In genomic region chr10:101065479-101066145, GRCh38 we compare ENCODE assay signal across 7 cellular contexts. TPM values are rescaled to one million over a fixed set of nuclear protein-coding genes. Genes with fewer than 3 reads are reported as not detected.
DNase-seq lines count a peak whose midpoint lies in the region; ATAC-seq, FAIRE-seq and TF ChIP-seq lines count a peak whose summit lies in the region.

No MANE protein-coding gene starts in this region.

- H3K4me1 ChIP-seq in RWPE2 (ENCODE audit: insufficient read depth, poor library complexity, severe bottlenecking) (no peaks in the 10 kb centered on the region), right cardiac atrium (ENCODE audit: control insufficient read depth, insufficient read depth, low read length) (peaks cover 14% of the 10 kb centered on the region)

- H3K27ac ChIP-seq in RWPE2 (ENCODE audit: poor library complexity, severe bottlenecking) = peak overlapping the region; percentile 36
- peak overlapping the region; percentile 53 for H3K27ac ChIP-seq in right cardiac atrium (ENCODE audit: low read length)

- H3K27me3 ChIP-seq in RWPE2 (ENCODE audit: insufficient read depth, poor library complexity, severe bottlenecking) (no peaks in the 10 kb centered on the region), right cardiac atrium (ENCODE audit: control insufficient read depth, insufficient read depth) (no peaks in the 10 kb centered on the region)

- peaks cover 3% of the 10 kb centered on the region for H3K36me3 Mint-ChIP-seq in stimulated activated effector memory CD8-positive, alpha-beta T cell treated with anti-CD3 and anti-CD28 coated beads, Interleukin-12 subunit alpha, Interleukin-12 subunit beta, amount 100 ng/mL, for 72 hours
- H3K36me3 Mint-ChIP-seq in activated naive CD4-positive, alpha-beta T cell treated with anti-CD3 and anti-CD28 coated beads, Interleukin-2, amount 50 U/mL, for 72 hours = peaks cover 0 to 2% of the 10 kb centered on the region in 2 donors

- TF ChIP-seq CTCF in RWPE2 (IDR thresholded peaks at IDR 0.05; ENCODE audit: poor library complexity, severe bottlenecking) = no peak

- ATAC-seq in RWPE2 (ENCODE audit: low read depth) (no peak), right cardiac atrium (no peak), GM21526 (IDR thresholded peaks at IDR 0.05; ENCODE audit: low FRiP score, unreplicated experiment) (no peak)
- ATAC-seq in stimulated activated effector memory CD8-positive, alpha-beta T cell treated with anti-CD3 and anti-CD28 coated beads, Interleukin-12 subunit alpha, Interleukin-12 subunit beta, amount 100 ng/mL, for 72 hours = no peak
- no peak for ATAC-seq in activated naive CD4-positive, alpha-beta T cell treated with anti-CD3 and anti-CD28 coated beads, Interleukin-2, amount 50 U/mL, for 72 hours

- TF ChIP-seq POLR2A in H54 (IDR thresholded peaks at IDR 0.05; ENCODE audit: low read depth, low read length) = no peak

- no peaks in the 10 kb centered on the region for H3K36me3 ChIP-seq in RWPE2 (ENCODE audit: low read depth)

- H3K9me3 ChIP-seq in RWPE2 (ENCODE audit: severe bottlenecking) (no peaks in the 10 kb centered on the region), right cardiac atrium (ENCODE audit: control insufficient read depth, low read length) (no peaks in the 10 kb centered on the region)

- H3K9me3 Mint-ChIP-seq in stimulated activated effector memory CD8-positive, alpha-beta T cell treated with anti-CD3 and anti-CD28 coated beads, Interleukin-12 subunit alpha, Interleukin-12 subunit beta, amount 100 ng/mL, for 72 hours = no peaks in the 10 kb centered on the region
- H3K9me3 Mint-ChIP-seq in activated naive CD4-positive, alpha-beta T cell treated with anti-CD3 and anti-CD28 coated beads, Interleukin-2, amount 50 U/mL, for 72 hours = no peaks in the 10 kb centered on the region

- H3K4me3 ChIP-seq in GM08714 (ENCODE audit: low read length) (peak overlapping the region; percentile 28; the same call in 1 of the 2 replicates), RWPE2 (ENCODE audit: severe bottlenecking) (peak overlapping the region; percentile 35), right cardiac atrium (ENCODE audit: low read length) (peak overlapping the region; percentile 83)

- intact Hi-C loops in right cardiac atrium (cut with DNase I) = loop anchor here in 2 of 4 donors (2.0 kb wide), 1 partner anchor 25 kb away; no protein-coding TSS in a partner anchor

- no peak for DNase-seq in RWPE2 (ENCODE audit: low spot score)
- no peak for DNase-seq in right cardiac atrium
- DNase-seq in stimulated activated effector memory CD8-positive, alpha-beta T cell treated with anti-CD3 and anti-CD28 coated beads, Interleukin-12 subunit alpha, Interleukin-12 subunit beta, amount 100 ng/mL, for 72 hours (ENCODE audit: low spot score in 2 of 2) = no peak
- no peak for DNase-seq in H54 (ENCODE audit: insufficient read length, low spot score)
- no peak for DNase-seq in activated naive CD4-positive, alpha-beta T cell treated with anti-CD3 and anti-CD28 coated beads, Interleukin-2, amount 50 U/mL, for 72 hours (ENCODE audit: low spot score in 2 of 2)

- no peak for FAIRE-seq in H54 (lab: Jason Lieb, UNC)

- 61% methylated on average over 3 of the region's 3 CpGs for WGBS in right cardiac atrium

- no peak overlapping the region for H3K27ac Mint-ChIP-seq in stimulated activated effector memory CD8-positive, alpha-beta T cell treated with anti-CD3 and anti-CD28 coated beads, Interleukin-12 subunit alpha, Interleukin-12 subunit beta, amount 100 ng/mL, for 72 hours
- H3K27ac Mint-ChIP-seq in activated naive CD4-positive, alpha-beta T cell treated with anti-CD3 and anti-CD28 coated beads, Interleukin-2, amount 50 U/mL, for 72 hours = no peak overlapping the region

- H3K4me1 Mint-ChIP-seq in stimulated activated effector memory CD8-positive, alpha-beta T cell treated with anti-CD3 and anti-CD28 coated beads, Interleukin-12 subunit alpha, Interleukin-12 subunit beta, amount 100 ng/mL, for 72 hours = peaks cover 18% of the 10 kb centered on the region

- peak overlapping the region; percentile 85 for H3K4me3 Mint-ChIP-seq in stimulated activated effector memory CD8-positive, alpha-beta T cell treated with anti-CD3 and anti-CD28 coated beads, Interleukin-12 subunit alpha, Interleukin-12 subunit beta, amount 100 ng/mL, for 72 hours

RNA-seq across cellular contexts. Expression of gene KAZALD1, which starts 3.8 kb away (rescaled TPM):
- 10 to 100 TPM in 3 of 4 donors, 1 to 10 TPM in 1; 6.7 to 19.1 (median 12.7) TPM for total RNA-seq in right cardiac atrium
- 15.3 TPM for polyA plus RNA-seq in right cardiac atrium
- 1 to 10 TPM in 1 of 2 donors, under 1 TPM in 1; 0.60 to 1.3 TPM for total RNA-seq in activated naive CD4-positive, alpha-beta T cell treated with anti-CD3 and anti-CD28 coated beads, Interleukin-2, amount 50 U/mL, for 72 hours

RNA-seq across cellular contexts. Expression of gene SFXN3, which starts 34.6 kb away (rescaled TPM):
- total RNA-seq in right cardiac atrium = 10 to 100 TPM; 21.1 to 28.1 (median 24.7) TPM
- polyA plus RNA-seq in right cardiac atrium = 18.0 TPM
- total RNA-seq in activated naive CD4-positive, alpha-beta T cell treated with anti-CD3 and anti-CD28 coated beads, Interleukin-2, amount 50 U/mL, for 72 hours = 10 to 100 TPM; 36.9 to 43.9 TPM

RNA-seq across cellular contexts. Expression of gene PDZD7, which starts 34.7 kb away (rescaled TPM):
- total RNA-seq in right cardiac atrium = under 1 TPM; 0.33 to 0.94 (median 0.83) TPM
- polyA plus RNA-seq in right cardiac atrium = 0.41 TPM
- total RNA-seq in activated naive CD4-positive, alpha-beta T cell treated with anti-CD3 and anti-CD28 coated beads, Interleukin-2, amount 50 U/mL, for 72 hours = 1 to 10 TPM in 1 of 2 donors, under 1 TPM in 1; 0.80 to 1.3 TPM

Comparison
In these comparisons a context has a peak if more than half of its experiments do, and no peak if none do; other contexts are left out.
1. H3K4me3 ChIP-seq: peak in every context shown above with its lines; median percentile 83 in right cardiac atrium; 35 in RWPE2; 28 in GM08714.